ENCODE assay signal across 8 cellular contexts in genomic region chr10:8056891-8057331, GRCh38. TPM values are rescaled to one million over a fixed set of nuclear protein-coding genes. Genes with fewer than 3 reads are reported as not detected.
A peak's percentile ranks its signal among the peaks of the same experiment; 100 is the strongest.
DNase-seq lines count a peak whose midpoint lies in the region; ATAC-seq and TF ChIP-seq lines count a peak whose summit lies in the region.

No MANE protein-coding gene starts in this region.

- no peak for TF ChIP-seq POLR2A in suprapubic skin (IDR thresholded peaks at IDR 0.05)

- H3K4me3 ChIP-seq in GM06990 (replicated peaks; ENCODE audit: low read depth, low read length) (peak overlapping the region; percentile 76), RWPE2 (ENCODE audit: severe bottlenecking) (peak overlapping the region; percentile 61), right cardiac atrium (ENCODE audit: low read length) (peak overlapping the region; percentile 83), suprapubic skin (peak overlapping the region; percentile 68)

- DNase-seq in GM06990 (ENCODE audit: extremely low read depth, insufficient read length) (peak; percentile 38), RWPE2 (ENCODE audit: low spot score) (no peak), right cardiac atrium (peak in 1 of 3 donors; percentile 52), suprapubic skin (ENCODE audit: low spot score in 2 of 2) (peak in 1 of 2 donors; percentile 52), NCI-H510A (lab: John Stamatoyannopoulos, UW) (no peak), NOMO-1 treated with DMSO at 0.1 percent for 48 hours (lab: John Stamatoyannopoulos, UW; ENCODE audit: unreplicated experiment) (no peak)

- TF ChIP-seq EP300 in suprapubic skin (IDR thresholded peaks at IDR 0.05), result no peak

- intact Hi-C loops in right cardiac atrium (cut with DNase I), result no loop called here

- H3K27ac ChIP-seq in RWPE2 (ENCODE audit: poor library complexity, severe bottlenecking) (peak overlapping the region; percentile 78), right cardiac atrium (ENCODE audit: low read length) (peak overlapping the region; percentile 47), suprapubic skin (peak overlapping the region; percentile 90)

- peaks cover 8% of the 10 kb centered on the region for H3K4me1 ChIP-seq in RWPE2 (ENCODE audit: insufficient read depth, poor library complexity, severe bottlenecking)
- no peaks in the 10 kb centered on the region for H3K4me1 ChIP-seq in right cardiac atrium (ENCODE audit: control insufficient read depth, insufficient read depth, low read length)
- peaks cover 65% of the 10 kb centered on the region for H3K4me1 ChIP-seq in suprapubic skin

- 51% methylated on average over 13 of the region's 13 CpGs for WGBS in right cardiac atrium
- WGBS in suprapubic skin, result 29% methylated on average over 13 of the region's 13 CpGs

- ATAC-seq in GM21529 (IDR thresholded peaks at IDR 0.05; ENCODE audit: unreplicated experiment) (peak; percentile 24), RWPE2 (ENCODE audit: low read depth) (no peak), right cardiac atrium (no peak), GM19035 (IDR thresholded peaks at IDR 0.05; ENCODE audit: unreplicated experiment) (no peak)

- H3K9me3 ChIP-seq in RWPE2 (ENCODE audit: severe bottlenecking) (no peaks in the 10 kb centered on the region), right cardiac atrium (ENCODE audit: control insufficient read depth, low read length) (no peaks in the 10 kb centered on the region), suprapubic skin (no peaks in the 10 kb centered on the region)

- TF ChIP-seq CTCF in GM06990 (IDR thresholded peaks at IDR 0.05; ENCODE audit: insufficient read depth, low read length, poor library complexity, severe bottlenecking), result peak; percentile 31
- peak; percentile 14 for TF ChIP-seq CTCF in RWPE2 (IDR thresholded peaks at IDR 0.05; ENCODE audit: poor library complexity, severe bottlenecking)
- no peak for TF ChIP-seq CTCF in suprapubic skin (IDR thresholded peaks at IDR 0.05)

- H3K27me3 ChIP-seq in GM06990 (replicated peaks; ENCODE audit: control insufficient read depth, insufficient read depth, low read length) (no peaks in the 10 kb centered on the region), RWPE2 (ENCODE audit: insufficient read depth, poor library complexity, severe bottlenecking) (no peaks in the 10 kb centered on the region), right cardiac atrium (ENCODE audit: control insufficient read depth, insufficient read depth) (no peaks in the 10 kb centered on the region), suprapubic skin (peaks cover 66% of the 10 kb centered on the region)

- H3K36me3 ChIP-seq in GM06990 (ENCODE audit: control insufficient read depth, insufficient read depth, low read length) (peaks cover 6% of the 10 kb centered on the region), RWPE2 (ENCODE audit: low read depth) (peaks cover 29% of the 10 kb centered on the region), suprapubic skin (no peaks in the 10 kb centered on the region)

RNA-seq across cellular contexts. Expression of gene GATA3, which starts 2.4 kb away (rescaled TPM):
- total RNA-seq in right cardiac atrium (1 to 10 TPM in 2 of 4 donors, under 1 TPM in 2; 0.76 to 1.7 (median 0.95) TPM), suprapubic skin (100 to 1,000 TPM in 3 of 4 donors, 10 to 100 TPM in 1; 91.0 to 241 (median 164) TPM)
- polyA plus RNA-seq in right cardiac atrium, result 1.4 TPM

Comparison
In these comparisons a context has a peak if more than half of its experiments do, and no peak if none do; other contexts are left out.
1. CTCF ChIP-seq: peak in GM06990 (single experiment) and RWPE2 (single experiment); none in suprapubic skin (0 of 2).
2. RNA of gene GATA3, which starts 2.4 kb away (total RNA-seq): 91.0 to 241 TPM in suprapubic skin; 0.76 to 1.7 TPM in right cardiac atrium; every median in the first group is over 10 times any median in the second.
3. Peak in every context shown above with its lines, with median percentiles within 50 percentile points of each other: H3K4me3 ChIP-seq and H3K27ac ChIP-seq.